Comparison of ENCODE assay signal across 27 cellular contexts in the genomic region with DNA sequence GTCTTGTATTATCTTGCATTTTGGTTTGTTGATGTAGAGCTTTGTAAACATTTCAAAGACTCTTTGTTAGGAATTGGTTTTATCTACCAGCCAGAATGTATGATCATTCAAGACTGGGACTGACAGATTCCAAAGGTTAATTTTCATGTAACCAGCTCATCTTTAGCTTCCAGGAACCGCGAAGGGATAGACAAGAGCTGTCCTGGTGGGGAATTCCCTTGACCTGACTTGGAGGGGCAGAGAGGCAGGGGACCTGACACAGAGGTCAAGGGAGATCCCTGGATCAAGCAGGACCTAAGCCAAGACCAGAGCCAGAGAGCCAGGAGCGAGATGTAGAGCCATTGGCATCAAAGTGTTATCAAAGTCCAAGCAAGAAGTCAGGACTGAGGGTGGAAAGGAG. TPM values are rescaled to one million over a fixed set of nuclear protein-coding genes. Genes with fewer than 3 reads are reported as not detected.
"Had no signal": no experiment of that assay in that cellular context is flagged by ENCODE, and none has a peak within 500 bp of the region (broad histone marks: within the 10 kb centered on the region; RNA-seq: fewer than 3 reads in every experiment).

No MANE protein-coding gene starts in this region.

- H3K36me3 Mint-ChIP-seq: neural progenitor cell; stimulated activated effector memory CD8-positive, alpha-beta T cell treated with anti-CD3 and anti-CD28 coated beads, Interleukin-12 subunit alpha, Interleukin-12 subunit beta, amount 100 ng/mL, for 72 hours; stimulated activated naive B cell treated with anti-CD40 and anti-IgM and Interleukin-4, amounts not matched to agents 10 μg/mL and 1 μg/mL and 100 μg/mL, for 72 hours had no signal

- H3K9ac ChIP-seq: neural progenitor cell, parathyroid adenoma had no signal

- H3K4me1 ChIP-seq: neural progenitor cell had no signal

- H3K4me3 Mint-ChIP-seq: nephron; neural progenitor cell; stimulated activated effector memory CD8-positive, alpha-beta T cell treated with anti-CD3 and anti-CD28 coated beads, Interleukin-12 subunit alpha, Interleukin-12 subunit beta, amount 100 ng/mL, for 72 hours; stimulated activated naive B cell treated with anti-CD40 and anti-IgM and Interleukin-4, amounts not matched to agents 10 μg/mL and 1 μg/mL and 100 μg/mL, for 72 hours; stimulated activated naive CD8-positive, alpha-beta T cell treated with anti-CD3 and anti-CD28 coated beads, Interleukin-15, Interleukin-2, amounts not matched to agents 100 ng/mL and 50 ng/mL, for 24 hours had no signal

- H3K27ac Mint-ChIP-seq: nephron; neural progenitor cell; progenitor cell of endocrine pancreas; stimulated activated effector memory CD8-positive, alpha-beta T cell treated with anti-CD3 and anti-CD28 coated beads, Interleukin-12 subunit alpha, Interleukin-12 subunit beta, amount 100 ng/mL, for 72 hours; stimulated activated naive B cell treated with anti-CD40 and anti-IgM and Interleukin-4, amounts not matched to agents 10 μg/mL and 1 μg/mL and 100 μg/mL, for 72 hours; stimulated activated naive CD8-positive, alpha-beta T cell treated with anti-CD3 and anti-CD28 coated beads, Interleukin-15, Interleukin-2, amounts not matched to agents 100 ng/mL and 50 ng/mL, for 24 hours had no signal

- H3K36me3 ChIP-seq: neural progenitor cell, ovary, right lobe of liver, sigmoid colon, stomach, thoracic aorta, thyroid gland, tibial nerve, upper lobe of left lung, vagina had no signal

- H3K9me3 Mint-ChIP-seq: neural progenitor cell; stimulated activated naive B cell treated with anti-CD40 and anti-IgM and Interleukin-4, amounts not matched to agents 10 μg/mL and 1 μg/mL and 100 μg/mL, for 72 hours; stimulated activated naive CD8-positive, alpha-beta T cell treated with anti-CD3 and anti-CD28 coated beads, Interleukin-15, Interleukin-2, amounts not matched to agents 100 ng/mL and 50 ng/mL, for 24 hours had no signal

- H3K4me3 ChIP-seq: neural progenitor cell, ovary, psoas muscle, right lobe of liver, sigmoid colon, stomach, thoracic aorta, thyroid gland, tibial nerve, upper lobe of left lung, vagina had no signal

- H3K9me3 ChIP-seq: ovary, psoas muscle, right lobe of liver, sigmoid colon, stomach, thoracic aorta, thyroid gland, tibial nerve, upper lobe of left lung, vagina had no signal

- DNase-seq: occipital lobe; ovary; psoas muscle; right cardiac atrium; sigmoid colon; small intestine; stimulated activated CD4-positive, alpha-beta T cell treated with anti-CD3 and anti-CD28 coated beads, Interleukin-15, amount 100 ng/mL, for 24 hours; stimulated activated CD4-positive, alpha-beta T cell treated with anti-CD3 and anti-CD28 coated beads, Interleukin-2, amount 100 ng/mL, for 24 hours; stimulated activated CD4-positive, alpha-beta T cell treated with anti-CD3 and anti-CD28 coated beads, Interleukin-2, amount 100 ng/mL, for 48 hours; stimulated activated CD4-positive, alpha-beta T cell treated with anti-CD3 and anti-CD28 coated beads, Interleukin-4, amount 100 ng/mL, for 24 hours; stimulated activated naive B cell treated with anti-CD40 and anti-IgM and Interleukin-4, amounts not matched to agents 10 μg/mL and 1 μg/mL and 100 μg/mL, for 72 hours; stimulated activated naive CD4-positive, alpha-beta T cell treated with Interleukin-2 at 50 U/mL for 16 hours; stomach; thyroid gland; trophoblast cell; upper lobe of left lung had no signal

- H3K27me3 ChIP-seq: neural progenitor cell, ovary, right lobe of liver, sigmoid colon, thyroid gland, tibial nerve, upper lobe of left lung, vagina had no signal

- ATAC-seq: psoas muscle; stimulated activated effector memory CD8-positive, alpha-beta T cell treated with anti-CD3 and anti-CD28 coated beads, Interleukin-12 subunit alpha, Interleukin-12 subunit beta, amount 100 ng/mL, for 72 hours; stimulated activated naive B cell treated with anti-CD40 and anti-IgM and Interleukin-4, amounts not matched to agents 10 μg/mL and 1 μg/mL and 100 μg/mL, for 72 hours had no signal

- H3K27ac ChIP-seq: neural progenitor cell, ovary, parathyroid adenoma, psoas muscle, right lobe of liver, sigmoid colon, stomach, thoracic aorta, thyroid gland, tibial nerve, upper lobe of left lung, vagina had no signal

RNA-seq across cellular contexts. Expression of gene LOXL4, which starts 6.6 kb away (rescaled TPM):
- polyA plus RNA-seq: neural cell had no signal
